In the genomic region with DNA sequence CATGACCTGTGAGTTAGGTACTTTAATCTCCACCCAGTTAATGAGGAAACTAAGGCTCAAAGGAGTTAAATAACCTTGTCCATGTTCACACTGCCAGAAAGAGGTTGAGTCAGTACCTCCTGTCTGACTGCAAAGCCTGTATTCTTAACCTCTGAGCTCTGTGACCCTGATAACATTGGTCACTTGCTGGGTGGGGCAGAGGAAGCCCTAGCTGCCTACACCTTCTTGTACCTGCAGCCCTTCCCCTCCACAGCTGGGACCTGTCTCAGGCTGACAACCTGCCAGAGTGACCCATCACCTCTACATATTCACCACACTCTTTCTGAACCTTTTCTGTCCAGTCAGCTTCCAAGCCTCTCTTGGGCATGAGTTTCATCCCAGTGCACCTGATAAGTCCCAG, we compare ENCODE assay signal across 21 cellular contexts.
"Had no signal": no experiment of that assay in that cellular context is flagged by ENCODE, and none has a peak within 500 bp of the region (broad histone marks: within the 10 kb centered on the region; RNA-seq: fewer than 3 reads in every experiment).

No MANE protein-coding gene starts in this region.

- H3K4me3 ChIP-seq: adrenal gland, cardiac muscle cell, gastrocnemius medialis, heart left ventricle, tibial artery, vagina had no signal

- ATAC-seq: activated naive CD4-positive, alpha-beta T cell treated with anti-CD3 and anti-CD28 coated beads, Interleukin-2, amount 50 U/mL, for 72 hours; effector memory CD8-positive, alpha-beta T cell; gastrocnemius medialis; heart left ventricle; sciatic nerve; stimulated activated naive B cell treated with anti-CD40 and anti-IgM and Interleukin-4, amounts not matched to agents 10 μg/mL and 1 μg/mL and 100 μg/mL, for 72 hours had no signal

- DNase-seq: activated B cell treated with CpG ODN at 0.5 μM for 24 hours; activated CD4-positive, alpha-beta memory T cell treated with anti-CD3 and anti-CD28 coated beads for 36 hours; activated CD4-positive, alpha-beta T cell treated with anti-CD3 and anti-CD28 coated beads for 4 hours; activated gamma-delta T cell treated with Interleukin-2 at 50 U/mL for 16 hours; activated T-cell treated with anti-CD3 and anti-CD28 coated beads for 4 hours; dermis blood vessel endothelial cell; effector memory CD8-positive, alpha-beta T cell; gastrocnemius medialis; heart left ventricle; stimulated activated CD4-positive, alpha-beta T cell treated with anti-CD3 and anti-CD28 coated beads, Interleukin-4, amount 100 ng/mL, for 4 hours; stimulated activated naive B cell treated with anti-CD40 and anti-IgM and Interleukin-4, amounts not matched to agents 10 μg/mL and 1 μg/mL and 100 μg/mL, for 72 hours; substantia nigra; T-helper 1 cell; T-helper 9 cell; tibial artery had no signal

- FAIRE-seq: astrocyte had no signal
